ENCODE assay signal across 23 cellular contexts in genomic region chr16:71426880-71427615, GRCh38. TPM values are rescaled to one million over a fixed set of nuclear protein-coding genes. Genes with fewer than 3 reads are reported as not detected.
DNase-seq lines count a peak whose midpoint lies in the region; ATAC-seq and TF ChIP-seq lines count a peak whose summit lies in the region.
"Had no signal": no experiment of that assay in that cellular context is flagged by ENCODE, and none has a peak within 500 bp of the region (broad histone marks: within the 10 kb centered on the region; RNA-seq: fewer than 3 reads in every experiment).

No MANE protein-coding gene starts in this region.

- no peak overlapping the region for H3K4me3 ChIP-seq in SK-N-SH (ENCODE audit: low read depth in 2 of 2, low read length in 1 of 2)
- no peak overlapping the region for H3K4me3 ChIP-seq in hepatocyte
- H3K4me3 ChIP-seq in spleen = peak overlapping the region in 1 of 8 donors; percentile 65
- H3K4me3 ChIP-seq in Peyer's patch = no peak overlapping the region
- H3K4me3 ChIP-seq: BLaER1 treated with 17β-estradiol and CSF1 and Interleukin-3, amounts not matched to agents 10 nM and 100 nM; right atrium auricular region; upper lobe of right lung had no signal

- H4K20me1 ChIP-seq in SK-N-SH (ENCODE audit: insufficient read depth) = no peaks in the 10 kb centered on the region
- H4K20me1 ChIP-seq in hepatocyte (ENCODE audit: insufficient read depth, poor library complexity, severe bottlenecking) = no peaks in the 10 kb centered on the region
- H4K20me1 ChIP-seq: BLaER1 treated with 17β-estradiol and CSF1 and Interleukin-3, amounts not matched to agents 10 nM and 100 nM had no signal

- H3K4me3 Mint-ChIP-seq in MCF 10A (ENCODE audit: unreplicated experiment) = no peak overlapping the region

- BruUV-seq in MCF 10A (replicated peaks; lab: Mats Ljungman, UMichigan) = no TSS peak

- TF ChIP-seq CTCF in SK-N-SH (IDR thresholded peaks at IDR 0.05) = no peak
- no peak for TF ChIP-seq CTCF in hepatocyte (IDR thresholded peaks at IDR 0.05; ENCODE audit: poor library complexity)
- TF ChIP-seq CTCF in spleen (IDR thresholded peaks at IDR 0.05 in 8 of 11, conservative IDR thresholded peaks at IDR 0.05 in 3 of 11) = no peak
- TF ChIP-seq CTCF in Peyer's patch (IDR thresholded peaks at IDR 0.05) = no peak
- TF ChIP-seq CTCF in MCF 10A (IDR thresholded peaks at IDR 0.05; ENCODE audit: unreplicated experiment) = no peak

- TF ChIP-seq EP300 in SK-N-SH (IDR thresholded peaks at IDR 0.05; ENCODE audit: borderline replicate concordance in 1 of 2, low read depth in 1 of 2, low read length in 1 of 2) = no peak

- H3K4me2 ChIP-seq in SK-N-SH = peak overlapping the region; percentile 62; the same call in 1 of the 2 replicates
- peak overlapping the region; percentile 73 for H3K4me2 ChIP-seq in hepatocyte
- H3K4me2 ChIP-seq: BLaER1 treated with 17β-estradiol and CSF1 and Interleukin-3, amounts not matched to agents 10 nM and 100 nM had no signal

- POLR2A ChIA-PET in SK-N-SH (lab: Yijun Ruan, JAX) (no interaction called here), MCF 10A (lab: Yijun Ruan, JAX) (no interaction called here)

- no peaks in the 10 kb centered on the region for H3K9me3 Mint-ChIP-seq in MCF 10A (ENCODE audit: unreplicated experiment)

- H3K27me3 ChIP-seq in SK-N-SH (ENCODE audit: insufficient read depth) = peaks cover 13% of the 10 kb centered on the region; the same call in 1 of the 2 replicates
- H3K27me3 ChIP-seq in hepatocyte = peaks cover 14% of the 10 kb centered on the region
- peaks cover 3 to 72% (median 16%) of the 10 kb centered on the region in 7 donors for H3K27me3 ChIP-seq in spleen (replicated peaks in 1 of 7)
- H3K27me3 ChIP-seq in Peyer's patch = no peaks in the 10 kb centered on the region

- no peak for TF ChIP-seq RAD21 in SK-N-SH (IDR thresholded peaks at IDR 0.05; ENCODE audit: low read length)

- no peak overlapping the region for H3K27ac Mint-ChIP-seq in MCF 10A (ENCODE audit: low read depth, unreplicated experiment)

- H3K4me1 ChIP-seq in SK-N-SH (ENCODE audit: control insufficient read depth in 1 of 2, insufficient read depth in 2 of 2, low read depth in 1 of 2, low read length in 1 of 2) = no peaks in the 10 kb centered on the region; a peak in 1 of 4 replicates
- no peaks in the 10 kb centered on the region for H3K4me1 ChIP-seq in hepatocyte (ENCODE audit: insufficient read depth)
- peaks cover 0 to 15% (median 0%) of the 10 kb centered on the region in 6 donors for H3K4me1 ChIP-seq in spleen
- no peaks in the 10 kb centered on the region for H3K4me1 ChIP-seq in Peyer's patch
- H3K4me1 ChIP-seq: BLaER1 treated with 17β-estradiol and CSF1 and Interleukin-3, amounts not matched to agents 10 nM and 100 nM; heart right ventricle; right atrium auricular region; upper lobe of right lung had no signal

- CTCF ChIA-PET in SK-N-SH (lab: Yijun Ruan, JAX) (interaction anchor here (0.8 to 1.5 kb wide), 7 partner anchors 9 to 349 kb away, joined by 3 to 14 read pairs (median 3); no protein-coding TSS in a partner anchor), MCF 10A (lab: Yijun Ruan, JAX) (interaction anchor here (0.7 to 1.1 kb wide), 3 partner anchors 14 to 72 kb away, joined by 3 to 4 read pairs (median 3); no protein-coding TSS in a partner anchor)

- intact Hi-C loops in spleen (cut with DNase I; ENCODE audit: low total_unique reads) (no loop called here), MCF 10A (cut with micrococcal nuclease) (no loop called here)

- no peaks in the 10 kb centered on the region for H3K4me1 Mint-ChIP-seq in MCF 10A (ENCODE audit: insufficient read depth, unreplicated experiment)

- no peaks in the 10 kb centered on the region; the same call in 1 of the 2 replicates for H3K9me3 ChIP-seq in SK-N-SH
- no peaks in the 10 kb centered on the region for H3K9me3 ChIP-seq in hepatocyte (ENCODE audit: low read depth)
- peaks cover 0 to 11% (median 0%) of the 10 kb centered on the region in 8 donors for H3K9me3 ChIP-seq in spleen
- H3K9me3 ChIP-seq in Peyer's patch = no peaks in the 10 kb centered on the region
- H3K9me3 ChIP-seq: upper lobe of right lung had no signal

- H3K9me2 ChIP-seq in SK-N-SH (no peaks in the 10 kb centered on the region), hepatocyte (replicated peaks; ENCODE audit: insufficient read depth) (no peaks in the 10 kb centered on the region)

- TF ChIP-seq POLR2A in spleen (IDR thresholded peaks at IDR 0.05) (no peak), Peyer's patch (IDR thresholded peaks at IDR 0.05) (no peak)

- ATAC-seq in SK-N-SH treated with all-trans-retinoic acid at 6 μM for 48 hours = no peak; the same call in 2 of the 3 replicates

- no peak for DNase-seq in SK-N-SH
- peak; percentile 50 for DNase-seq in HuH-7 (ENCODE audit: low spot score)
- no peak for DNase-seq in hepatocyte (ENCODE audit: low spot score)
- peak; percentile 17 for DNase-seq in spleen
- DNase-seq in Peyer's patch = no peak
- DNase-seq in MCF 10A (ENCODE audit: unreplicated experiment) = no peak
- DNase-seq in NCI-H526 (lab: John Stamatoyannopoulos, UW) = no peak
- DNase-seq: heart right ventricle; Karpas-422; NCI-H345; NK-92 treated with Interleukin-12 subunit alpha and Interleukin-12 subunit beta, amount 100 ng/mL, for 24 hours; stomach; SW 1271 had no signal

- H3K79me2 ChIP-seq in SK-N-SH (ENCODE audit: insufficient read depth) (no peaks in the 10 kb centered on the region), hepatocyte (no peaks in the 10 kb centered on the region)

- peaks cover 9% of the 10 kb centered on the region for H3K36me3 Mint-ChIP-seq in MCF 10A (ENCODE audit: insufficient read depth, unreplicated experiment)

- peaks cover 14% of the 10 kb centered on the region for H3K27me3 Mint-ChIP-seq in MCF 10A (ENCODE audit: insufficient read depth, unreplicated experiment)

- WGBS in SK-N-SH (ENCODE audit: low lambda C conversion rate) = 21% methylated on average over 12 of the region's 12 CpGs
- WGBS in hepatocyte (ENCODE audit: low lambda C conversion rate, missing lambda C conversion rate) = 65% methylated on average over 12 of the region's 12 CpGs
- WGBS in spleen, 5 donors = 65 to 70% (median 67%) methylated on average over 12 of the region's 12 CpGs

- H3K27ac ChIP-seq in SK-N-SH (ENCODE audit: low read depth in 2 of 2, low read length in 1 of 2) = no peak overlapping the region
- peak overlapping the region; percentile 1 for H3K27ac ChIP-seq in hepatocyte
- peak overlapping the region in 2 of 8 donors; percentile 13 to 48 for H3K27ac ChIP-seq in spleen
- no peak overlapping the region for H3K27ac ChIP-seq in Peyer's patch
- H3K27ac ChIP-seq: BLaER1 treated with 17β-estradiol and CSF1 and Interleukin-3, amounts not matched to agents 10 nM and 100 nM; heart right ventricle; HL-60; right atrium auricular region; RWPE1; stomach; upper lobe of right lung had no signal

- no peaks in the 10 kb centered on the region for H3K36me3 ChIP-seq in SK-N-SH (replicated peaks in 1 of 2; ENCODE audit: control insufficient read depth in 1 of 2, insufficient read depth in 2 of 2, low read length in 1 of 2)
- no peaks in the 10 kb centered on the region for H3K36me3 ChIP-seq in hepatocyte (replicated peaks; ENCODE audit: insufficient read depth, low read depth)
- H3K36me3 ChIP-seq in spleen = no peaks in the 10 kb centered on the region
- no peaks in the 10 kb centered on the region for H3K36me3 ChIP-seq in Peyer's patch
- H3K36me3 ChIP-seq: BLaER1 treated with 17β-estradiol and CSF1 and Interleukin-3, amounts not matched to agents 10 nM and 100 nM; heart right ventricle; right atrium auricular region; stomach; upper lobe of right lung had no signal

- no peak overlapping the region for H3K9ac ChIP-seq in SK-N-SH
- H3K9ac ChIP-seq: BLaER1 treated with 17β-estradiol and CSF1 and Interleukin-3, amounts not matched to agents 10 nM and 100 nM had no signal

- H3F3A ChIP-seq in SK-N-SH (replicated peaks; ENCODE audit: insufficient read depth) = no peaks in the 10 kb centered on the region

- H2AFZ ChIP-seq in SK-N-SH (ENCODE audit: low read depth) (0 out of 2 replicates have a peak overlapping the region, but pooled peaks have one; percentile 22), hepatocyte (no peak overlapping the region)

TF ChIP-seq in SK-N-SH, 30 proteins besides CTCF, POLR2A, EP300 and RAD21 (continues in another document):
- TF ChIP-seq FOXM1 (IDR thresholded peaks at IDR 0.05; ENCODE audit: low read depth) = no peak
- no peak for TF ChIP-seq POLR2AphosphoS5 (IDR thresholded peaks at IDR 0.05; ENCODE audit: low read depth, low read length)
- TF ChIP-seq SIN3A (IDR thresholded peaks at IDR 0.05; ENCODE audit: borderline replicate concordance, low read depth, low read length) = no peak

TF ChIP-seq in SK-N-SH treated with all-trans-retinoic acid at 6 μM for 48 hours, 23 proteins besides CTCF, POLR2A, EP300 and RAD21:
- TF ChIP-seq BACH2 (CRISPR knock-in tag; IDR thresholded peaks at IDR 0.05; ENCODE audit: borderline replicate concordance) (no peak), ZNF70 (CRISPR knock-in tag; IDR thresholded peaks at IDR 0.05) (no peak), CSDC2 (CRISPR knock-in tag; IDR thresholded peaks at IDR 0.05) (no peak)

RNA-seq across cellular contexts. Expression of gene TLE7, which starts 14.8 kb away (rescaled TPM):
- polyA plus RNA-seq in SK-N-SH (2012; rRNA removed) (not detected in 2 replicates), hepatocyte (not detected in 2 replicates), spleen (not detected)
- not detected in 2 replicates for polyA plus RNA-seq in SK-N-SH (2012; cell fraction: cytosol; rRNA removed)
- not detected in 2 replicates for polyA plus RNA-seq in SK-N-SH (2012; cell fraction: nucleus; rRNA removed)
- total RNA-seq in hepatocyte (not detected in 2 replicates), spleen (not detected), Peyer's patch (not detected), MCF 10A (2022) (not detected in 2 replicates)
- total RNA-seq: A172; activated CD8-positive, alpha-beta memory T cell treated with anti-CD3 and anti-CD28 coated beads for 36 hours; cerebellum; heart right ventricle; kidney epithelial cell; right atrium auricular region; stomach; upper lobe of right lung had no signal
- polyA plus RNA-seq: heart right ventricle, stomach had no signal

RNA-seq across cellular contexts. Expression of gene ZNF23, which starts 35.0 kb away (rescaled TPM):
- polyA plus RNA-seq in SK-N-SH (2012; rRNA removed) = 6.5 and 7.3 TPM in 2 replicates
- polyA plus RNA-seq in SK-N-SH (2012; cell fraction: cytosol; rRNA removed) = 6.8 and 7.7 TPM in 2 replicates
- 16.2 and 19.1 TPM in 2 replicates for polyA plus RNA-seq in SK-N-SH (2012; cell fraction: nucleus; rRNA removed)
- 6.2 and 7.1 TPM in 2 replicates for total RNA-seq in hepatocyte
- polyA plus RNA-seq in hepatocyte = 5.3 and 6.9 TPM in 2 replicates
- total RNA-seq in spleen = 10 to 100 TPM in 3 of 7 donors, 1 to 10 TPM in 4; 6.3 to 12.4 (median 8.8) TPM
- polyA plus RNA-seq in spleen = 10 to 100 TPM in 2 of 3 donors, 1 to 10 TPM in 1; 9.9 to 11.8 (median 11.3) TPM
- 10 to 100 TPM in 2 of 4 donors, 1 to 10 TPM in 2; 4.4 to 28.9 (median 9.5) TPM for total RNA-seq in Peyer's patch
- total RNA-seq in MCF 10A (2022) = 12.6 and 13.7 TPM in 2 replicates

Comparison
In these comparisons a context has a peak if more than half of its experiments do, and no peak if none do; other contexts are left out.
1. DNase-seq: peak in HuH-7 (single experiment) and spleen (single experiment); none in SK-N-SH (single experiment), hepatocyte (single experiment), Peyer's patch (0 of 3), MCF 10A (single experiment) and NCI-H526 (0 of 2).